In genomic region chr6:7033202-7033601, GRCh38 we compare ENCODE assay signal across 21 cellular contexts.
"Had no signal": no experiment of that assay in that cellular context is flagged by ENCODE, and none has a peak within 500 bp of the region (broad histone marks: within the 10 kb centered on the region; RNA-seq: fewer than 3 reads in every experiment).

No MANE protein-coding gene starts in this region.

- DNase-seq: activated CD4-positive, alpha-beta T cell treated with anti-CD3 and anti-CD28 coated beads, Interleukin-2, amount 50 U/mL, for 4 hours; activated CD8-positive, alpha-beta memory T cell treated with anti-CD3 and anti-CD28 coated beads for 24 hours; activated CD8-positive, alpha-beta memory T cell treated with anti-CD3 and anti-CD28 coated beads, Interleukin-2, amount 50 U/mL, for 4 hours; activated naive CD4-positive, alpha-beta T cell treated with Interleukin-2 at 50 U/mL for 16 hours; activated naive CD8-positive, alpha-beta T cell treated with anti-CD3 and anti-CD28 coated beads for 36 hours; activated T-cell treated with anti-CD3 and anti-CD28 coated beads, Interleukin-2, amount 50 U/mL, for 24 hours; central memory CD4-positive, alpha-beta T cell; effector memory CD4-positive, alpha-beta T cell; foreskin keratinocyte; glutamatergic neuron; kidney glomerular epithelial cell; mesenchymal stem cell; mucosa of descending colon; sigmoid colon; stimulated activated CD4-positive, alpha-beta T cell treated with anti-CD3 and anti-CD28 coated beads, Interleukin-4, amount 100 ng/mL, for 1 hour; stimulated activated naive CD4-positive, alpha-beta T cell; T1000; testis; trophoblast cell had no signal

- H3K79me2 ChIP-seq: parathyroid adenoma had no signal

- ATAC-seq: foreskin keratinocyte, mucosa of descending colon, WTC11 had no signal

- H3K4me3 ChIP-seq: mucosa of descending colon, sigmoid colon, testis had no signal

- H3K27ac ChIP-seq: foreskin keratinocyte, parathyroid adenoma, sigmoid colon, testis had no signal

- H3K36me3 ChIP-seq: sigmoid colon had no signal

- H2AFZ ChIP-seq: parathyroid adenoma had no signal

- H3K4me1 ChIP-seq: foreskin keratinocyte, parathyroid adenoma, sigmoid colon, testis had no signal

- H3K27me3 ChIP-seq: foreskin keratinocyte, sigmoid colon, testis had no signal

- H3K9ac ChIP-seq: parathyroid adenoma had no signal

- H3K9me3 ChIP-seq: mucosa of descending colon, sigmoid colon, testis had no signal
